13 cellular contexts compared by ENCODE assay signal in genomic region chr3:197956626-197956988, GRCh38. TPM values are rescaled to one million over a fixed set of nuclear protein-coding genes. Genes with fewer than 3 reads are reported as not detected.
DNase-seq lines count a peak whose midpoint lies in the region; ATAC-seq and TF ChIP-seq lines count a peak whose summit lies in the region.
"Had no signal": no experiment of that assay in that cellular context is flagged by ENCODE, and none has a peak within 500 bp of the region (broad histone marks: within the 10 kb centered on the region; RNA-seq: fewer than 3 reads in every experiment).

No MANE protein-coding gene starts in this region.

- peak overlapping the region; percentile 20 for H3K4me3 Mint-ChIP-seq in activated naive CD4-positive, alpha-beta T cell treated with anti-CD3 and anti-CD28 coated beads, Interleukin-2, amount 50 U/mL, for 24 hours
- no peak overlapping the region for H3K4me3 Mint-ChIP-seq in endothelial cell (ENCODE audit: unreplicated experiment)
- no peak overlapping the region for H3K4me3 Mint-ChIP-seq in stimulated activated naive CD8-positive, alpha-beta T cell treated with anti-CD3 and anti-CD28 coated beads, Interleukin-15, Interleukin-2, amounts not matched to agents 100 ng/mL and 50 ng/mL, for 24 hours
- H3K4me3 Mint-ChIP-seq: activated T-helper 1 cell treated with anti-CD3 and anti-CD28 coated beads, Interleukin-12 subunit alpha, Interleukin-12 subunit beta, Interleukin-2, Interleukin-4 antibody, amounts not matched to agents 30 ng/mL and 10 ng/mL and 1 ng/mL, durations not matched to agents 14 hours and 24 hours and 36 hours had no signal

- no peaks in the 10 kb centered on the region for H3K9me3 ChIP-seq in BE2C
- H3K9me3 ChIP-seq: esophagus squamous epithelium, prostate gland, SJSA1 had no signal

- peaks cover 7% of the 10 kb centered on the region; the same call in 1 of the 2 replicates for H3K27me3 ChIP-seq in BE2C
- H3K27me3 ChIP-seq: esophagus squamous epithelium, SJSA1 had no signal

- no peak for DNase-seq in activated naive CD4-positive, alpha-beta T cell treated with Interleukin-2 at 50 U/mL for 16 hours
- DNase-seq in OCI-M1 (lab: John Stamatoyannopoulos, UW) (peak; percentile 33), endothelial cell (ENCODE audit: low spot score) (no peak), NCI-H2196 (lab: John Stamatoyannopoulos, UW; ENCODE audit: unreplicated experiment) (no peak), BE2C (no peak)
- DNase-seq: esophagus squamous epithelium, NCI-H187 treated with DMSO at 0.1 percent for 48 hours had no signal

- ATAC-seq in activated CD4-positive, CD25-positive, alpha-beta regulatory T cell treated with anti-CD3 and anti-CD28 coated beads, Interleukin-2, amount 50 U/mL, for 24 hours: no peak

- no peak for TF ChIP-seq CTCF in endothelial cell (IDR thresholded peaks at IDR 0.05; ENCODE audit: unreplicated experiment)
- no peak for TF ChIP-seq CTCF in BE2C (IDR thresholded peaks at IDR 0.05; ENCODE audit: low read depth, low read length)

- H3K4me1 Mint-ChIP-seq in activated naive CD4-positive, alpha-beta T cell treated with anti-CD3 and anti-CD28 coated beads, Interleukin-2, amount 50 U/mL, for 24 hours: peaks cover 70% of the 10 kb centered on the region
- peaks cover 54% of the 10 kb centered on the region for H3K4me1 Mint-ChIP-seq in endothelial cell (ENCODE audit: unreplicated experiment)
- H3K4me1 Mint-ChIP-seq in stimulated activated naive CD8-positive, alpha-beta T cell treated with anti-CD3 and anti-CD28 coated beads, Interleukin-15, Interleukin-2, amounts not matched to agents 100 ng/mL and 50 ng/mL, for 24 hours (ENCODE audit: low read depth): peaks cover 88% of the 10 kb centered on the region

- peaks cover 49% of the 10 kb centered on the region for H3K36me3 ChIP-seq in BE2C

- H3K36me3 Mint-ChIP-seq in activated naive CD4-positive, alpha-beta T cell treated with anti-CD3 and anti-CD28 coated beads, Interleukin-2, amount 50 U/mL, for 24 hours: peaks cover 17% of the 10 kb centered on the region
- peaks cover 37% of the 10 kb centered on the region for H3K36me3 Mint-ChIP-seq in endothelial cell (ENCODE audit: low read depth, unreplicated experiment)
- H3K36me3 Mint-ChIP-seq in stimulated activated naive CD8-positive, alpha-beta T cell treated with anti-CD3 and anti-CD28 coated beads, Interleukin-15, Interleukin-2, amounts not matched to agents 100 ng/mL and 50 ng/mL, for 24 hours (ENCODE audit: low read depth): peaks cover 61% of the 10 kb centered on the region

- H3K4me1 ChIP-seq in BE2C: no peaks in the 10 kb centered on the region; the same call in 1 of the 2 replicates

- H3K27ac Mint-ChIP-seq in activated naive CD4-positive, alpha-beta T cell treated with anti-CD3 and anti-CD28 coated beads, Interleukin-2, amount 50 U/mL, for 24 hours: peak overlapping the region; percentile 69
- H3K27ac Mint-ChIP-seq in endothelial cell (ENCODE audit: unreplicated experiment): peak overlapping the region; percentile 92
- H3K27ac Mint-ChIP-seq in stimulated activated naive CD8-positive, alpha-beta T cell treated with anti-CD3 and anti-CD28 coated beads, Interleukin-15, Interleukin-2, amounts not matched to agents 100 ng/mL and 50 ng/mL, for 24 hours: peak overlapping the region; percentile 32
- H3K27ac Mint-ChIP-seq: activated T-helper 1 cell treated with anti-CD3 and anti-CD28 coated beads, Interleukin-12 subunit alpha, Interleukin-12 subunit beta, Interleukin-2, Interleukin-4 antibody, amounts not matched to agents 30 ng/mL and 10 ng/mL and 1 ng/mL, durations not matched to agents 14 hours and 24 hours and 36 hours had no signal

- H3K27me3 Mint-ChIP-seq in activated naive CD4-positive, alpha-beta T cell treated with anti-CD3 and anti-CD28 coated beads, Interleukin-2, amount 50 U/mL, for 24 hours: no peaks in the 10 kb centered on the region
- peaks cover 8% of the 10 kb centered on the region for H3K27me3 Mint-ChIP-seq in endothelial cell (ENCODE audit: unreplicated experiment)
- H3K27me3 Mint-ChIP-seq in stimulated activated naive CD8-positive, alpha-beta T cell treated with anti-CD3 and anti-CD28 coated beads, Interleukin-15, Interleukin-2, amounts not matched to agents 100 ng/mL and 50 ng/mL, for 24 hours: no peaks in the 10 kb centered on the region

- H3K9me3 Mint-ChIP-seq in activated naive CD4-positive, alpha-beta T cell treated with anti-CD3 and anti-CD28 coated beads, Interleukin-2, amount 50 U/mL, for 24 hours: no peaks in the 10 kb centered on the region
- H3K9me3 Mint-ChIP-seq in endothelial cell (ENCODE audit: unreplicated experiment): no peaks in the 10 kb centered on the region
- H3K9me3 Mint-ChIP-seq in stimulated activated naive CD8-positive, alpha-beta T cell treated with anti-CD3 and anti-CD28 coated beads, Interleukin-15, Interleukin-2, amounts not matched to agents 100 ng/mL and 50 ng/mL, for 24 hours: no peaks in the 10 kb centered on the region
- H3K9me3 Mint-ChIP-seq: activated T-helper 1 cell treated with anti-CD3 and anti-CD28 coated beads, Interleukin-12 subunit alpha, Interleukin-12 subunit beta, Interleukin-2, Interleukin-4 antibody, amounts not matched to agents 30 ng/mL and 10 ng/mL and 1 ng/mL, durations not matched to agents 14 hours and 24 hours and 36 hours had no signal

- H3K4me3 ChIP-seq in BE2C (ENCODE audit: low read depth, low read length): no peak overlapping the region
- H3K4me3 ChIP-seq: esophagus squamous epithelium, prostate gland, SJSA1 had no signal

RNA-seq across cellular contexts. Expression of gene LMLN, which starts 3.4 kb away (rescaled TPM):
- 7.1 TPM for total RNA-seq in endothelial cell (ENCODE audit: unreplicated experiment)
- polyA plus RNA-seq in BE2C (2012; ENCODE audit: insufficient read depth, insufficient read length, low read depth): 2.5 TPM

RNA-seq across cellular contexts. Expression of gene RPL35A, which starts 6.6 kb away (rescaled TPM):
- total RNA-seq in endothelial cell (ENCODE audit: unreplicated experiment): 1,090 TPM
- 725 TPM for polyA plus RNA-seq in BE2C (2012; ENCODE audit: insufficient read depth, insufficient read length, low read depth)

Comparison
In these comparisons a context has a peak if more than half of its experiments do, and no peak if none do; other contexts are left out.
1. H3K27ac Mint-ChIP-seq: peak in every context shown above with its lines; median percentile 92 in endothelial cell; 69 in activated naive CD4-positive, alpha-beta T cell treated with anti-CD3 and anti-CD28 coated beads, Interleukin-2, amount 50 U/mL, for 24 hours; 32 in stimulated activated naive CD8-positive, alpha-beta T cell treated with anti-CD3 and anti-CD28 coated beads, Interleukin-15, Interleukin-2, amounts not matched to agents 100 ng/mL and 50 ng/mL, for 24 hours.